In the genomic region with DNA sequence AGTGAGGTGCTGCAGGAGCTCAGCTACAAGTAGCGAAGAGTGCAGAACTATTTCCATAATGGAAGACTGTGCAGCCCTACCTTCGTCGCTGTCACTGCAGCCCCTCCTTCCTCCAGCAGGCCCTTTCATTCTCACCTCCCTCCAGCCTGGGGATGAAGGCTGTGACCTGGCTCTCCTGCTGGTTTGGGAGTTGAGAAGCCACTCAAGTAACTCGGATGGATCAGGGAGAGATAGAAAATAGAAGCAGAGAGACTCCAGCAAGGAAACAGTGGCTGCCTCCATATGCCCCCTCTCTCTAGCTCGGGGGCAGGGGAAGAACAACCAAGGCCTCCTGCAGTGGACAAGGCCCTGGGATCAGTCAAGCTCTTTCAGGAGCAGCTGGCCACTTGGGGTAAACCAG, we compare ENCODE assay signal across 34 cellular contexts. TPM values are rescaled to one million over a fixed set of nuclear protein-coding genes. Genes with fewer than 3 reads are reported as not detected.
"Had no signal": no experiment of that assay in that cellular context is flagged by ENCODE, and none has a peak within 500 bp of the region (broad histone marks: within the 10 kb centered on the region; RNA-seq: fewer than 3 reads in every experiment).

No MANE protein-coding gene starts in this region.

- H3K36me3 ChIP-seq: lower lobe of right lung, neural progenitor cell, thoracic aorta had no signal

- H3K4me1 ChIP-seq: foreskin keratinocyte, lower lobe of right lung, parathyroid adenoma had no signal

- H3K36me3 Mint-ChIP-seq: activated CD4-positive, alpha-beta memory T cell treated with anti-CD3 and anti-CD28 coated beads for 36 hours; activated naive CD4-positive, alpha-beta T cell treated with anti-CD3 and anti-CD28 coated beads, Interleukin-2, amount 50 U/mL, for 24 hours; stimulated activated effector memory CD8-positive, alpha-beta T cell treated with anti-CD3 and anti-CD28 coated beads, Interleukin-12 subunit alpha, Interleukin-12 subunit beta, amount 100 ng/mL, for 72 hours; T-cell had no signal

- ATAC-seq: activated naive CD8-positive, alpha-beta T cell treated with anti-CD3 and anti-CD28 coated beads, Interleukin-2, amount 50 U/mL, for 24 hours; foreskin keratinocyte; left colon; lower lobe of right lung; naive thymus-derived CD8-positive, alpha-beta T cell; sciatic nerve; stimulated activated effector memory CD8-positive, alpha-beta T cell treated with anti-CD3 and anti-CD28 coated beads, Interleukin-12 subunit alpha, Interleukin-12 subunit beta, amount 100 ng/mL, for 72 hours; T-cell had no signal

- H3K9me3 ChIP-seq: esophagus muscularis mucosa, lower lobe of right lung, thoracic aorta had no signal

- H3K27me3 ChIP-seq: esophagus muscularis mucosa, foreskin keratinocyte, hepatocyte, neural progenitor cell had no signal

- H3K9me3 Mint-ChIP-seq: activated CD4-positive, alpha-beta memory T cell treated with anti-CD3 and anti-CD28 coated beads for 36 hours; activated naive CD4-positive, alpha-beta T cell treated with anti-CD3 and anti-CD28 coated beads, Interleukin-2, amount 50 U/mL, for 24 hours; activated naive CD8-positive, alpha-beta T cell treated with anti-CD3 and anti-CD28 coated beads, Interleukin-2, amount 50 U/mL, for 24 hours; activated T-helper 2 cell treated with anti-CD3 and anti-CD28 coated beads, Interferon-gamma antibody, Interleukin-2, Interleukin-4, amounts not matched to agents 10 μg/mL and 5 μg/mL and 100 μg/mL, durations not matched to agents 14 hours and 24 hours and 36 hours; dendritic cell treated with granulocyte-macrophage colony-stimulating factor and Interleukin-4, amounts not matched to agents 40 ng/mL and 50 ng/mL, for 4 days; endodermal cell; naive thymus-derived CD8-positive, alpha-beta T cell; neural progenitor cell; stimulated activated effector memory CD8-positive, alpha-beta T cell treated with anti-CD3 and anti-CD28 coated beads, Interleukin-12 subunit alpha, Interleukin-12 subunit beta, amount 100 ng/mL, for 72 hours; stimulated activated naive CD8-positive, alpha-beta T cell treated with anti-CD3 and anti-CD28 coated beads, Interleukin-15, Interleukin-2, amounts not matched to agents 100 ng/mL and 50 ng/mL, for 24 hours; T-cell; T-helper 2 cell treated with Interferon-gamma antibody and Interleukin-4, amounts not matched to agents 5 μg/mL and 100 μg/mL, for 36 hours had no signal

- H3K27ac ChIP-seq: esophagus muscularis mucosa, foreskin keratinocyte, hepatocyte, lower lobe of right lung, neural progenitor cell, parathyroid adenoma had no signal

- H3K27me3 Mint-ChIP-seq: activated CD4-positive, alpha-beta memory T cell treated with anti-CD3 and anti-CD28 coated beads for 36 hours; activated naive CD4-positive, alpha-beta T cell treated with anti-CD3 and anti-CD28 coated beads, Interleukin-2, amount 50 U/mL, for 24 hours; activated naive CD8-positive, alpha-beta T cell treated with anti-CD3 and anti-CD28 coated beads, Interleukin-2, amount 50 U/mL, for 24 hours; naive thymus-derived CD8-positive, alpha-beta T cell; stimulated activated naive CD8-positive, alpha-beta T cell treated with anti-CD3 and anti-CD28 coated beads, Interleukin-15, Interleukin-2, amounts not matched to agents 100 ng/mL and 50 ng/mL, for 24 hours; T-cell had no signal

- DNase-seq: activated CD4-positive, alpha-beta memory T cell treated with anti-CD3 and anti-CD28 coated beads for 36 hours; activated CD4-positive, alpha-beta T cell treated with anti-CD3 and anti-CD28 coated beads for 48 hours; activated CD4-positive, CD25-positive, alpha-beta regulatory T cell; activated naive CD8-positive, alpha-beta T cell treated with anti-CD3 and anti-CD28 coated beads, Interleukin-2, amount 50 U/mL, for 24 hours; activated T-cell treated with anti-CD3 and anti-CD28 coated beads, Interleukin-2, amount 50 U/mL, for 48 hours; amygdala; central memory CD4-positive, alpha-beta T cell; endodermal cell; foreskin keratinocyte; left colon; lower lobe of right lung; mesenchymal stem cell; naive thymus-derived CD8-positive, alpha-beta T cell; occipital lobe; stimulated activated CD4-positive, alpha-beta T cell treated with anti-CD3 and anti-CD28 coated beads, Interleukin-12 subunit alpha, Interleukin-12 subunit beta, amount 100 ng/mL, for 4 hours; stimulated activated CD4-positive, alpha-beta T cell treated with anti-CD3 and anti-CD28 coated beads, Interleukin-4, amount 100 ng/mL, for 1 hour; T-cell; trophoblast cell had no signal

- H3K4me3 ChIP-seq: esophagus muscularis mucosa, hepatocyte, lower lobe of right lung, neural progenitor cell, skin epidermis, thoracic aorta had no signal

- H3K4me3 Mint-ChIP-seq: activated CD4-positive, alpha-beta memory T cell treated with anti-CD3 and anti-CD28 coated beads for 36 hours; activated naive CD4-positive, alpha-beta T cell treated with anti-CD3 and anti-CD28 coated beads, Interleukin-2, amount 50 U/mL, for 24 hours; activated naive CD8-positive, alpha-beta T cell treated with anti-CD3 and anti-CD28 coated beads, Interleukin-2, amount 50 U/mL, for 24 hours; dendritic cell treated with granulocyte-macrophage colony-stimulating factor and Interleukin-4, amounts not matched to agents 40 ng/mL and 50 ng/mL, for 4 days; endodermal cell; neural progenitor cell; stimulated activated effector memory CD8-positive, alpha-beta T cell treated with anti-CD3 and anti-CD28 coated beads, Interleukin-12 subunit alpha, Interleukin-12 subunit beta, amount 100 ng/mL, for 72 hours; stimulated activated naive CD8-positive, alpha-beta T cell treated with anti-CD3 and anti-CD28 coated beads, Interleukin-15, Interleukin-2, amounts not matched to agents 100 ng/mL and 50 ng/mL, for 24 hours; T-cell; T-helper 2 cell treated with Interferon-gamma antibody and Interleukin-4, amounts not matched to agents 5 μg/mL and 100 μg/mL, for 36 hours had no signal

- H3K27ac Mint-ChIP-seq: activated CD4-positive, alpha-beta memory T cell treated with anti-CD3 and anti-CD28 coated beads for 36 hours; activated naive CD4-positive, alpha-beta T cell treated with anti-CD3 and anti-CD28 coated beads, Interleukin-2, amount 50 U/mL, for 24 hours; activated naive CD8-positive, alpha-beta T cell treated with anti-CD3 and anti-CD28 coated beads, Interleukin-2, amount 50 U/mL, for 24 hours; activated T-helper 2 cell treated with anti-CD3 and anti-CD28 coated beads, Interferon-gamma antibody, Interleukin-2, Interleukin-4, amounts not matched to agents 10 μg/mL and 5 μg/mL and 100 μg/mL, durations not matched to agents 14 hours and 24 hours and 36 hours; dendritic cell treated with granulocyte-macrophage colony-stimulating factor and Interleukin-4, amounts not matched to agents 40 ng/mL and 50 ng/mL, for 4 days; endodermal cell; neural progenitor cell; stimulated activated naive CD8-positive, alpha-beta T cell treated with anti-CD3 and anti-CD28 coated beads, Interleukin-15, Interleukin-2, amounts not matched to agents 100 ng/mL and 50 ng/mL, for 24 hours; T-helper 2 cell treated with Interferon-gamma antibody and Interleukin-4, amounts not matched to agents 5 μg/mL and 100 μg/mL, for 36 hours had no signal

RNA-seq across cellular contexts. Expression of a gene that starts 37.4 kb away (rescaled TPM):
- total RNA-seq: activated T-helper 2 cell treated with anti-CD3 and anti-CD28 coated beads, Interferon-gamma antibody, Interleukin-2, Interleukin-4, amounts not matched to agents 10 μg/mL and 5 μg/mL and 100 μg/mL, durations not matched to agents 14 hours and 24 hours and 36 hours; esophagus muscularis mucosa; foreskin keratinocyte; glomerular endothelial cell; hepatocyte; naive thymus-derived CD8-positive, alpha-beta T cell; subcutaneous adipose tissue; T-cell had no signal
- polyA plus RNA-seq: foreskin keratinocyte; hepatocyte; keratinocyte; naive thymus-derived CD8-positive, alpha-beta T cell had no signal
